ENCODE assay signal across 1 cellular context in genomic region chr10:92837462-92837861, GRCh38.
TF ChIP-seq lines count a peak whose summit lies in the region.

No MANE protein-coding gene starts in this region.

TF ChIP-seq in endothelial cell of umbilical vein, 7 proteins besides CTCF, POLR2A, EP300 and RAD21 (continued from another document):
- TF ChIP-seq EZH2 (IDR thresholded peaks at IDR 0.05; ENCODE audit: borderline replicate concordance, low read depth, low read length, severe bottlenecking) (no peak), POLR2AphosphoS5 (IDR thresholded peaks at IDR 0.05; ENCODE audit: insufficient read depth, low read depth, low read length) (no peak), MAX (IDR thresholded peaks at IDR 0.05; ENCODE audit: insufficient read depth, insufficient read length) (no peak)
